30 cellular contexts compared by ENCODE assay signal in the genomic region with DNA sequence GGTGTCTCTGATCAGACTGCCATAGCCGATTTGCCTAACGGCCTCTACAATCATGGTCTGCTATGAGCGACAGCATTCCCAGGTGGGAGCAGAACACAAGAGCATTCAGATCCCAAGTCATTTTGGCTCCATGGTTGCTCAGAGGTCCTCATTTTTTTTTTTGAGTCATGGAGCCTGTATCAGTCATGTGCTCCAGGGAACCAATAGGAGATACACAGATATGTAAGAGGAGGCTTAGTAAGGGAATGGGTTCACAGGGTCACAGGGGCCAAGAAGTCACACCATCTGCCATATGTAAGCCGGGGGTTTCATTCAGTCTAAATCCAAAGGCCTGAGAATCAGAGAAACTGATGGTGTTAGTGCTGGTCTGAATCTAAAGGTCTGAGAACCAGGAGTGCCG.
"Had no signal": no experiment of that assay in that cellular context is flagged by ENCODE, and none has a peak within 500 bp of the region (broad histone marks: within the 10 kb centered on the region; RNA-seq: fewer than 3 reads in every experiment).

No MANE protein-coding gene starts in this region.

- H3K27ac ChIP-seq: body of pancreas, esophagus muscularis mucosa, gastroesophageal sphincter had no signal

- H3K36me3 ChIP-seq: esophagus muscularis mucosa, gastroesophageal sphincter had no signal

- H3K27me3 Mint-ChIP-seq: activated CD4-positive, alpha-beta memory T cell treated with anti-CD3 and anti-CD28 coated beads, Interleukin-2, amount 10 ng/mL, durations not matched to agents 7 days and 5 days; activated CD4-positive, alpha-beta T cell treated with anti-CD3 and anti-CD28 coated beads for 36 hours; activated CD4-positive, alpha-beta T cell treated with anti-CD3 and anti-CD28 coated beads, Interleukin-2, amount 10 ng/mL, durations not matched to agents 7 days and 5 days; activated CD8-positive, alpha-beta memory T cell treated with anti-CD3 and anti-CD28 coated beads, Interleukin-2, amount 10 ng/mL, durations not matched to agents 7 days and 5 days; activated naive CD4-positive, alpha-beta T cell treated with anti-CD3 and anti-CD28 coated beads, Interleukin-2, amount 50 U/mL, for 24 hours; effector memory CD8-positive, alpha-beta T cell had no signal

- H3K4me3 ChIP-seq: body of pancreas, esophagus muscularis mucosa, gastroesophageal sphincter had no signal

- DNase-seq: activated CD4-positive, alpha-beta memory T cell treated with anti-CD3 and anti-CD28 coated beads, Interleukin-2, amount 10 ng/mL, durations not matched to agents 7 days and 5 days; activated CD4-positive, alpha-beta T cell treated with anti-CD3 and anti-CD28 coated beads for 36 hours; activated CD4-positive, alpha-beta T cell treated with anti-CD3 and anti-CD28 coated beads, Interleukin-2, amount 10 ng/mL, durations not matched to agents 7 days and 5 days; activated CD4-positive, alpha-beta T cell treated with anti-CD3 and anti-CD28 coated beads, Interleukin-2, amount 50 U/mL, for 4 hours; activated CD4-positive, CD25-positive, alpha-beta regulatory T cell; activated CD4-positive, CD25-positive, alpha-beta regulatory T cell treated with anti-CD3 and anti-CD28 coated beads, Interleukin-2, amount 50 U/mL, for 72 hours; activated CD8-positive, alpha-beta memory T cell treated with anti-CD3 and anti-CD28 coated beads, Interleukin-2, amount 10 ng/mL, durations not matched to agents 7 days and 5 days; activated CD8-positive, alpha-beta memory T cell treated with anti-CD3 and anti-CD28 coated beads, Interleukin-2, amount 50 U/mL, for 4 hours; activated effector memory CD4-positive, alpha-beta T cell treated with anti-CD3 and anti-CD28 coated beads, Interleukin-2, amount 50 U/mL, for 16 hours; activated naive CD4-positive, alpha-beta T cell treated with anti-CD3 and anti-CD28 coated beads for 36 hours; activated T-cell treated with anti-CD3 and anti-CD28 coated beads, Interleukin-2, amount 50 U/mL, for 1 hour; activated T-cell treated with anti-CD3 and anti-CD28 coated beads, Interleukin-2, amount 50 U/mL, for 48 hours; amniotic stem cell; aorta; body of pancreas; caudate nucleus; cortex of kidney; dermis blood vessel endothelial cell; effector CD4-positive, alpha-beta T cell; effector memory CD8-positive, alpha-beta T cell; foreskin melanocyte; head of caudate nucleus; hypothalamus; T-helper 2 cell had no signal

- H3K9me3 ChIP-seq: body of pancreas, esophagus muscularis mucosa, gastroesophageal sphincter had no signal

- H3K4me1 ChIP-seq: body of pancreas, esophagus muscularis mucosa, gastroesophageal sphincter had no signal

- H3K27me3 ChIP-seq: body of pancreas, esophagus muscularis mucosa, gastroesophageal sphincter had no signal

- ATAC-seq: activated CD4-positive, alpha-beta T cell treated with anti-CD3 and anti-CD28 coated beads for 36 hours; activated CD8-positive, alpha-beta memory T cell treated with anti-CD3 and anti-CD28 coated beads, Interleukin-2, amount 10 ng/mL, durations not matched to agents 7 days and 5 days; body of pancreas; effector memory CD8-positive, alpha-beta T cell; gastroesophageal sphincter had no signal

- H3K9me3 Mint-ChIP-seq: activated CD4-positive, alpha-beta memory T cell treated with anti-CD3 and anti-CD28 coated beads, Interleukin-2, amount 10 ng/mL, durations not matched to agents 7 days and 5 days; activated CD4-positive, alpha-beta T cell treated with anti-CD3 and anti-CD28 coated beads, Interleukin-2, amount 10 ng/mL, durations not matched to agents 7 days and 5 days; activated naive CD4-positive, alpha-beta T cell treated with anti-CD3 and anti-CD28 coated beads for 36 hours; activated naive CD4-positive, alpha-beta T cell treated with anti-CD3 and anti-CD28 coated beads, Interleukin-2, amount 50 U/mL, for 24 hours; activated T-helper 1 cell treated with anti-CD3 and anti-CD28 coated beads, Interleukin-12 subunit alpha, Interleukin-12 subunit beta, Interleukin-2, Interleukin-4 antibody, amounts not matched to agents 30 ng/mL and 10 ng/mL and 1 ng/mL, durations not matched to agents 14 hours and 24 hours and 36 hours; activated T-helper 2 cell treated with anti-CD3 and anti-CD28 coated beads, Interferon-gamma antibody, Interleukin-2, Interleukin-4, amounts not matched to agents 10 μg/mL and 5 μg/mL and 100 μg/mL, durations not matched to agents 14 hours and 24 hours and 36 hours; effector memory CD8-positive, alpha-beta T cell had no signal

- H3K4me3 Mint-ChIP-seq: activated CD4-positive, alpha-beta memory T cell treated with anti-CD3 and anti-CD28 coated beads, Interleukin-2, amount 10 ng/mL, durations not matched to agents 7 days and 5 days; activated CD4-positive, alpha-beta T cell treated with anti-CD3 and anti-CD28 coated beads for 36 hours; activated CD4-positive, alpha-beta T cell treated with anti-CD3 and anti-CD28 coated beads, Interleukin-2, amount 10 ng/mL, durations not matched to agents 7 days and 5 days; activated CD8-positive, alpha-beta memory T cell treated with anti-CD3 and anti-CD28 coated beads, Interleukin-2, amount 10 ng/mL, durations not matched to agents 7 days and 5 days; activated naive CD4-positive, alpha-beta T cell treated with anti-CD3 and anti-CD28 coated beads for 36 hours; activated naive CD4-positive, alpha-beta T cell treated with anti-CD3 and anti-CD28 coated beads, Interleukin-2, amount 50 U/mL, for 24 hours; activated T-helper 1 cell treated with anti-CD3 and anti-CD28 coated beads, Interleukin-12 subunit alpha, Interleukin-12 subunit beta, Interleukin-2, Interleukin-4 antibody, amounts not matched to agents 30 ng/mL and 10 ng/mL and 1 ng/mL, durations not matched to agents 14 hours and 24 hours and 36 hours had no signal

- H3K27ac Mint-ChIP-seq: activated CD4-positive, alpha-beta memory T cell treated with anti-CD3 and anti-CD28 coated beads, Interleukin-2, amount 10 ng/mL, durations not matched to agents 7 days and 5 days; activated CD4-positive, alpha-beta T cell treated with anti-CD3 and anti-CD28 coated beads for 36 hours; activated CD4-positive, alpha-beta T cell treated with anti-CD3 and anti-CD28 coated beads, Interleukin-2, amount 10 ng/mL, durations not matched to agents 7 days and 5 days; activated naive CD4-positive, alpha-beta T cell treated with anti-CD3 and anti-CD28 coated beads for 36 hours; activated naive CD4-positive, alpha-beta T cell treated with anti-CD3 and anti-CD28 coated beads, Interleukin-2, amount 50 U/mL, for 24 hours; activated T-helper 1 cell treated with anti-CD3 and anti-CD28 coated beads, Interleukin-12 subunit alpha, Interleukin-12 subunit beta, Interleukin-2, Interleukin-4 antibody, amounts not matched to agents 30 ng/mL and 10 ng/mL and 1 ng/mL, durations not matched to agents 14 hours and 24 hours and 36 hours; activated T-helper 2 cell treated with anti-CD3 and anti-CD28 coated beads, Interferon-gamma antibody, Interleukin-2, Interleukin-4, amounts not matched to agents 10 μg/mL and 5 μg/mL and 100 μg/mL, durations not matched to agents 14 hours and 24 hours and 36 hours had no signal

- FAIRE-seq: colon had no signal
